In genomic region chr3:29181872-29182271, GRCh38 we compare ENCODE assay signal across 15 cellular contexts.
DNase-seq lines count a peak whose midpoint lies in the region; ATAC-seq and TF ChIP-seq lines count a peak whose summit lies in the region.
"Had no signal": no experiment of that assay in that cellular context is flagged by ENCODE, and none has a peak within 500 bp of the region (broad histone marks: within the 10 kb centered on the region; RNA-seq: fewer than 3 reads in every experiment).

No MANE protein-coding gene starts in this region.

- peak; percentile 52 for ATAC-seq in left ventricle myocardium superior

- H3K4me3 ChIP-seq in left ventricle myocardium inferior, result no peak overlapping the region
- H3K4me3 ChIP-seq: BLaER1 had no signal

- no peaks in the 10 kb centered on the region for H3K9me3 ChIP-seq in left ventricle myocardium inferior (replicated peaks)
- H3K9me3 ChIP-seq: BLaER1 had no signal

- H3K27ac ChIP-seq in left ventricle myocardium inferior (replicated peaks), result peak overlapping the region; percentile 49
- H3K27ac ChIP-seq: 22Rv1, BLaER1 had no signal

- H3K36me3 ChIP-seq in left ventricle myocardium inferior, result no peaks in the 10 kb centered on the region
- H3K36me3 ChIP-seq: BLaER1 had no signal

- H3K27me3 ChIP-seq in left ventricle myocardium inferior (ENCODE audit: low read depth), result no peaks in the 10 kb centered on the region
- H3K27me3 ChIP-seq: BLaER1 had no signal

- intact Hi-C loops in left ventricle myocardium inferior (cut with micrococcal nuclease) (no loop called here), cardiac septum (cut with DNase I) (no loop called here), left ventricle myocardium superior (cut with micrococcal nuclease) (loop anchor here (10.0 kb wide), 1 partner anchor 53 kb away; no protein-coding TSS in a partner anchor)

- DNase-seq in NOMO-1 (lab: John Stamatoyannopoulos, UW; ENCODE audit: unreplicated experiment in 2 of 2) (peak; percentile 4 to 10), NOMO-1 treated with DMSO at 0.1 percent for 48 hours (lab: John Stamatoyannopoulos, UW; ENCODE audit: unreplicated experiment) (no peak), left ventricle myocardium inferior (no peak), cardiac septum (ENCODE audit: low spot score) (no peak), left ventricle myocardium superior (no peak), NCI-H146 (lab: John Stamatoyannopoulos, UW) (no peak), EL (no peak), NCI-H146 treated with DMSO at 0.1 percent for 48 hours (lab: John Stamatoyannopoulos, UW; ENCODE audit: unreplicated experiment) (no peak)
- DNase-seq: AML-193; CD8-positive, alpha-beta memory T cell; DMS53; HCEC 1CT; HFFc6 had no signal

- peaks cover 41% of the 10 kb centered on the region for H3K4me1 ChIP-seq in left ventricle myocardium inferior
- H3K4me1 ChIP-seq: BLaER1 had no signal

- no peak for TF ChIP-seq CTCF in left ventricle myocardium inferior (IDR thresholded peaks at IDR 0.05; ENCODE audit: borderline replicate concordance)

Comparison
In these comparisons a context has a peak if more than half of its experiments do, and no peak if none do; other contexts are left out.
1. DNase-seq: peak in NOMO-1 (2 of 2); none in NOMO-1 treated with DMSO at 0.1 percent for 48 hours (single experiment), left ventricle myocardium inferior (single experiment), cardiac septum (single experiment), left ventricle myocardium superior (single experiment), NCI-H146 (single experiment), EL (single experiment) and NCI-H146 treated with DMSO at 0.1 percent for 48 hours (single experiment).